In genomic region chr10:105742923-105743322, GRCh38 we compare ENCODE assay signal across 25 cellular contexts.
"Had no signal": no experiment of that assay in that cellular context is flagged by ENCODE, and none has a peak within 500 bp of the region (broad histone marks: within the 10 kb centered on the region; RNA-seq: fewer than 3 reads in every experiment).

No MANE protein-coding gene starts in this region.

- H3K36me3 ChIP-seq: neutrophil, right lobe of liver, spleen, suprapubic skin, tibial artery, transverse colon, vagina had no signal

- H3K27me3 ChIP-seq: neutrophil, right lobe of liver, spleen, suprapubic skin, testis, tibial artery, transverse colon, vagina had no signal

- H3K4me1 ChIP-seq: parathyroid adenoma, psoas muscle, right lobe of liver, spleen, suprapubic skin, testis, tibial artery, vagina had no signal

- H3K9me3 ChIP-seq: neutrophil, psoas muscle, right lobe of liver, suprapubic skin, testis, tibial artery, transverse colon, vagina had no signal

- DNase-seq: naive B cell; naive thymus-derived CD8-positive, alpha-beta T cell; nephron progenitor cell; psoas muscle; right lobe of liver; spleen; stimulated activated CD4-positive, alpha-beta T cell treated with anti-CD3 and anti-CD28 coated beads, Interleukin-12 subunit alpha, Interleukin-12 subunit beta, amount 100 ng/mL, for 4 hours; stimulated activated CD4-positive, alpha-beta T cell treated with anti-CD3 and anti-CD28 coated beads, Interleukin-1b, Interleukin-23, amount 100 ng/mL, for 48 hours; stimulated activated CD4-positive, alpha-beta T cell treated with anti-CD3 and anti-CD28 coated beads, Interleukin-4, amount 100 ng/mL, for 1 hour; stimulated activated CD4-positive, alpha-beta T cell treated with anti-CD3 and anti-CD28 coated beads, Interleukin-4, amount 100 ng/mL, for 4 hours; stimulated activated CD8-positive, alpha-beta memory T cell treated with anti-CD3 and anti-CD28 coated beads, Interleukin-4, amount 100 ng/mL, for 48 hours; stimulated activated naive CD4-positive, alpha-beta T cell; stimulated activated naive CD8-positive, alpha-beta T cell treated with anti-CD3 and anti-CD28 coated beads, Interleukin-15, amount 100 ng/mL, for 72 hours; stimulated activated naive CD8-positive, alpha-beta T cell treated with anti-CD3 and anti-CD28 coated beads, Interleukin-15, Interleukin-2, amounts not matched to agents 100 U/mL and 50 U/mL, for 24 hours; testis; tibial artery had no signal

- H3K27ac ChIP-seq: neutrophil, parathyroid adenoma, psoas muscle, right lobe of liver, skin epidermis, spleen, suprapubic skin, testis, tibial artery, transverse colon, vagina had no signal

- ATAC-seq: naive thymus-derived CD8-positive, alpha-beta T cell; natural killer cell treated with Interleukin-12 subunit alpha and Interleukin-12 subunit beta and Interleukin-15 and Interleukin-18, amount 100 ng/mL, for 72 hours; right lobe of liver; stimulated activated memory B cell treated with anti-CD40 and anti-IgM and Interleukin-4, amounts not matched to agents 10 μg/mL and 1 μg/mL and 100 μg/mL, for 72 hours; stimulated activated naive CD8-positive, alpha-beta T cell treated with anti-CD3 and anti-CD28 coated beads, Interleukin-15, amount 100 ng/mL, for 72 hours; stimulated activated naive CD8-positive, alpha-beta T cell treated with anti-CD3 and anti-CD28 coated beads, Interleukin-15, Interleukin-2, amounts not matched to agents 100 U/mL and 50 U/mL, for 24 hours had no signal

- H3K4me3 ChIP-seq: psoas muscle, right lobe of liver, skin epidermis, smooth muscle cell, spleen, suprapubic skin, testis, tibial artery, transverse colon, vagina had no signal
